ENCODE assay signal across 2 cellular contexts in genomic region chr17:59796138-59796537, GRCh38.
A peak's percentile ranks its signal among the peaks of the same experiment; 100 is the strongest.
TF ChIP-seq lines count a peak whose summit lies in the region.

No MANE protein-coding gene starts in this region.

TF ChIP-seq in IMR-90, 13 proteins besides CTCF, POLR2A, EP300 and RAD21:
- TF ChIP-seq CHD1 (IDR thresholded peaks at IDR 0.05; ENCODE audit: low read depth, low read length) (no peak), BHLHE40 (IDR thresholded peaks at IDR 0.05; ENCODE audit: low read depth, low read length) (no peak), FOS (IDR thresholded peaks at IDR 0.05; ENCODE audit: low read depth, low read length) (no peak), CEBPB (IDR thresholded peaks at IDR 0.05; ENCODE audit: low read depth, low read length) (no peak), MAZ (IDR thresholded peaks at IDR 0.05; ENCODE audit: borderline replicate concordance, low read depth, low read length) (no peak), NFE2L2 (IDR thresholded peaks at IDR 0.05; ENCODE audit: low read depth, low read length) (no peak), SMC3 (IDR thresholded peaks at IDR 0.05; ENCODE audit: low read depth, low read length) (no peak), MXI1 (IDR thresholded peaks at IDR 0.05; ENCODE audit: borderline replicate concordance, low read depth, low read length) (no peak), MAFK (IDR thresholded peaks at IDR 0.05; ENCODE audit: low read depth, low read length) (no peak), RFX5 (IDR thresholded peaks at IDR 0.05; ENCODE audit: low read depth, low read length) (no peak), RCOR1 (IDR thresholded peaks at IDR 0.05; ENCODE audit: insufficient replicate concordance, low read length) (no peak)
- TF ChIP-seq, protein P1, sequence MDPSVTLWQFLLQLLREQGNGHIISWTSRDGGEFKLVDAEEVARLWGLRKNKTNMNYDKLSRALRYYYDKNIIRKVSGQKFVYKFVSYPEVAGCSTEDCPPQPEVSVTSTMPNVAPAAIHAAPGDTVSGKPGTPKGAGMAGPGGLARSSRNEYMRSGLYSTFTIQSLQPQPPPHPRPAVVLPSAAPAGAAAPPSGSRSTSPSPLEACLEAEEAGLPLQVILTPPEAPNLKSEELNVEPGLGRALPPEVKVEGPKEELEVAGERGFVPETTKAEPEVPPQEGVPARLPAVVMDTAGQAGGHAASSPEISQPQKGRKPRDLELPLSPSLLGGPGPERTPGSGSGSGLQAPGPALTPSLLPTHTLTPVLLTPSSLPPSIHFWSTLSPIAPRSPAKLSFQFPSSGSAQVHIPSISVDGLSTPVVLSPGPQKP (IDR thresholded peaks at IDR 0.05; ENCODE audit: borderline replicate concordance, low read depth, low read length), result no peak
- TF ChIP-seq, protein P2, sequence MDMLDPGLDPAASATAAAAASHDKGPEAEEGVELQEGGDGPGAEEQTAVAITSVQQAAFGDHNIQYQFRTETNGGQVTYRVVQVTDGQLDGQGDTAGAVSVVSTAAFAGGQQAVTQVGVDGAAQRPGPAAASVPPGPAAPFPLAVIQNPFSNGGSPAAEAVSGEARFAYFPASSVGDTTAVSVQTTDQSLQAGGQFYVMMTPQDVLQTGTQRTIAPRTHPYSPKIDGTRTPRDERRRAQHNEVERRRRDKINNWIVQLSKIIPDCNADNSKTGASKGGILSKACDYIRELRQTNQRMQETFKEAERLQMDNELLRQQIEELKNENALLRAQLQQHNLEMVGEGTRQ (IDR thresholded peaks at IDR 0.05; ENCODE audit: low read depth, low read length), result no peak

TF ChIP-seq in K562, 482 proteins besides CTCF, POLR2A, EP300 and RAD21:
- TF ChIP-seq, protein P3, sequence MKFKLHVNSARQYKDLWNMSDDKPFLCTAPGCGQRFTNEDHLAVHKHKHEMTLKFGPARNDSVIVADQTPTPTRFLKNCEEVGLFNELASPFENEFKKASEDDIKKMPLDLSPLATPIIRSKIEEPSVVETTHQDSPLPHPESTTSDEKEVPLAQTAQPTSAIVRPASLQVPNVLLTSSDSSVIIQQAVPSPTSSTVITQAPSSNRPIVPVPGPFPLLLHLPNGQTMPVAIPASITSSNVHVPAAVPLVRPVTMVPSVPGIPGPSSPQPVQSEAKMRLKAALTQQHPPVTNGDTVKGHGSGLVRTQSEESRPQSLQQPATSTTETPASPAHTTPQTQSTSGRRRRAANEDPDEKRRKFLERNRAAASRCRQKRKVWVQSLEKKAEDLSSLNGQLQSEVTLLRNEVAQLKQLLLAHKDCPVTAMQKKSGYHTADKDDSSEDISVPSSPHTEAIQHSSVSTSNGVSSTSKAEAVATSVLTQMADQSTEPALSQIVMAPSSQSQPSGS (CRISPR knock-in tag; IDR thresholded peaks at IDR 0.05), result no peak
- TF ChIP-seq NFXL1 (CRISPR knock-in tag; IDR thresholded peaks at IDR 0.05), result no peak
- no peak for TF ChIP-seq ZNF785 (CRISPR knock-in tag; IDR thresholded peaks at IDR 0.05)
- TF ChIP-seq, protein P4, sequence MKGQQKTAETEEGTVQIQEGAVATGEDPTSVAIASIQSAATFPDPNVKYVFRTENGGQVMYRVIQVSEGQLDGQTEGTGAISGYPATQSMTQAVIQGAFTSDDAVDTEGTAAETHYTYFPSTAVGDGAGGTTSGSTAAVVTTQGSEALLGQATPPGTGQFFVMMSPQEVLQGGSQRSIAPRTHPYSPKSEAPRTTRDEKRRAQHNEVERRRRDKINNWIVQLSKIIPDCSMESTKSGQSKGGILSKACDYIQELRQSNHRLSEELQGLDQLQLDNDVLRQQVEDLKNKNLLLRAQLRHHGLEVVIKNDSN (CRISPR knock-in tag; IDR thresholded peaks at IDR 0.05), result no peak
- TF ChIP-seq TRIM24 (IDR thresholded peaks at IDR 0.05), result peak in 1 of 2 experiments; percentile 57; a peak in 1 of 4 replicates
- peak; percentile 54 for TF ChIP-seq ZNF316 (IDR thresholded peaks at IDR 0.05)
- TF ChIP-seq CHD2 (IDR thresholded peaks at IDR 0.05; ENCODE audit: low read depth, low read length), result no peak
- no peak for TF ChIP-seq NR1H2 (CRISPR knock-in tag; IDR thresholded peaks at IDR 0.05)
- TF ChIP-seq CCAR2 (IDR thresholded peaks at IDR 0.05; ENCODE audit: low read depth, low read length), result no peak
- TF ChIP-seq TSC22D4 (tag; IDR thresholded peaks at IDR 0.05), result no peak
